8 cellular contexts compared by ENCODE assay signal in the genomic region with DNA sequence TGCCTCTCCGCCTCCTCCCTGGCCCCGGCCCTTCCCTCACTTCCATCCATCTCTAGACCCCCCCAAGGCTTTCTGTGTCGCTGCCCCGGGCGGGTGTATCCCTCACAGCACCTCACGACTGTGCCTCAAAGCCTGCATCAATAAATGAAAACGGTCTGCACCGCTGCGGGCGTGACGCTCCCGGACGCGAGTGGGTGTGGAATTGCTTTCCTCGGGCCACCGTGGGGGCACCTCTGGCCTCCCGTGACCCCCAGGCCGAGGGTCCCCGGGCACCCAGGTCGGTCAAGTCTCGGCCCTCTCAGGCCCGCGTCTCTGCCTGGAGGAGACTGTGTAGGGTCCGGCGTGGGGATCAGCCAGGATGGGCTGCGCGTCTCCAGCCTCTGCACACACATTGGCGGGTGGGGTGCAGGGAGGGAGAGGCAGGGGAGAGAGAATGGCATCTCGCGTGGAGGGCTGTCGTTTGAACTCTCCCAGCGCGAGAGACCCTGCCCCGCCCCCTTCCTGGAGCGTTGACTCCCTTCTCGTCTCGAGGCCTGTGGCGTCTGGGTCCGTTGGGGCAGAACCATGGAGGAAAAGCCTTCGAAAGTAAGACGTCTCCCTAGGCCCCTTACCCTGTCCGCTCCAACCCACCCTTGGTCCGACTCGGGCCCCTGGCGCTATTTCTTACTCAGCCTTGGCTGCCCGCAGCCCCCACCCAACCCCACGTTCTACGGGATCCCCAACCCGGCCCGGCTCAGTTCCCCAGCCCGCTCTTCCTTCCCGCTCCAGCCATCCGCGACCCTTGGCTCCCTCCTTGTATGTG. TPM values are rescaled to one million over a fixed set of nuclear protein-coding genes. Genes with fewer than 3 reads are reported as not detected.
DNase-seq lines count a peak whose midpoint lies in the region; ATAC-seq lines count a peak whose summit lies in the region.

CATSPERZ (plus strand) TSS at position 512 of the 802 bp plus-strand sequence; CDS start at position 565, 53 bp downstream.

- H3K9ac ChIP-seq in skeletal muscle satellite cell (ENCODE audit: low read depth, low read length): peak within 1 kb of the TSS; percentile 38

- DNase-seq in HAP-1 (ENCODE audit: low spot score in 2 of 2) (no peak), left ventricle myocardium superior (peak; percentile 38), NCI-H2196 (lab: John Stamatoyannopoulos, UW; ENCODE audit: unreplicated experiment) (no peak), AML-193 (lab: John Stamatoyannopoulos, UW) (no peak)
- DNase-seq in activated CD4-positive, alpha-beta memory T cell treated with anti-CD3 and anti-CD28 coated beads for 36 hours: no peak

- in situ Hi-C loops in HAP-1 (cut with MboI; ENCODE audit: low sequenced_read_pairs): no loop called here

- intact Hi-C loops in activated CD4-positive, alpha-beta memory T cell treated with anti-CD3 and anti-CD28 coated beads for 36 hours (cut with micrococcal nuclease): loop anchor here (10.0 kb wide), 1 partner anchor 315 kb away; the partner anchor contains the start of gene OTUB1
- intact Hi-C loops in left ventricle myocardium superior (cut with micrococcal nuclease): no loop called here

- peaks cover 61% of the 10 kb centered on the region for H3K27me3 Mint-ChIP-seq in activated CD4-positive, alpha-beta memory T cell treated with anti-CD3 and anti-CD28 coated beads for 36 hours

- H3K27ac Mint-ChIP-seq in activated CD4-positive, alpha-beta memory T cell treated with anti-CD3 and anti-CD28 coated beads for 36 hours: no peak within 1 kb of the TSS

- H3K36me3 ChIP-seq in HAP-1 (replicated peaks): no peaks in the 10 kb centered on the region
- no peaks in the 10 kb centered on the region for H3K36me3 ChIP-seq in skeletal muscle satellite cell (ENCODE audit: insufficient read depth, low read length)

- H3K4me2 ChIP-seq in skeletal muscle satellite cell (ENCODE audit: low read length): peak within 1 kb of the TSS; percentile 79

- ATAC-seq in left ventricle myocardium superior (no peak), HG03135 (IDR thresholded peaks at IDR 0.05; ENCODE audit: unreplicated experiment) (no peak), HG03342 (IDR thresholded peaks at IDR 0.05; ENCODE audit: unreplicated experiment) (no peak)

- H3K4me3 ChIP-seq in HAP-1 (peak within 1 kb of the TSS; percentile 16), skeletal muscle satellite cell (ENCODE audit: low read length) (peak within 1 kb of the TSS; percentile 59)

- H3K4me1 ChIP-seq in HAP-1 (peaks cover 7% of the 10 kb centered on the region; the same call in 1 of the 2 replicates), skeletal muscle satellite cell (ENCODE audit: control insufficient read depth, insufficient read depth, low read length) (peaks cover 21% of the 10 kb centered on the region)

- H3K9me3 Mint-ChIP-seq in activated CD4-positive, alpha-beta memory T cell treated with anti-CD3 and anti-CD28 coated beads for 36 hours: no peaks in the 10 kb centered on the region

- peak within 1 kb of the TSS; percentile 43 for H3K4me3 Mint-ChIP-seq in activated CD4-positive, alpha-beta memory T cell treated with anti-CD3 and anti-CD28 coated beads for 36 hours

- POLR2A ChIA-PET in activated CD4-positive, alpha-beta memory T cell treated with anti-CD3 and anti-CD28 coated beads for 36 hours (lab: Charles Lee): interaction anchor here (0.7 to 1.7 kb wide), 4 partner anchors 17 to 96 kb away, joined by 3 to 4 read pairs (median 3); partner anchors contain the start of gene TRMT112

- CTCF ChIA-PET in activated CD4-positive, alpha-beta memory T cell treated with anti-CD3 and anti-CD28 coated beads for 36 hours (lab: Charles Lee): interaction anchor here (0.7 to 5.8 kb wide), 22 partner anchors 8 to 300 kb away, joined by 3 to 106 read pairs (median 4); partner anchors contain the start of genes BAD, FERMT3, FKBP2 and GPR137

- H3K4me1 Mint-ChIP-seq in activated CD4-positive, alpha-beta memory T cell treated with anti-CD3 and anti-CD28 coated beads for 36 hours (ENCODE audit: low read depth): peaks cover 26% of the 10 kb centered on the region

- H3K9me3 ChIP-seq in HAP-1 (no peaks in the 10 kb centered on the region), skeletal muscle satellite cell (replicated peaks; ENCODE audit: low read length) (no peaks in the 10 kb centered on the region)

- H3K27me3 ChIP-seq in HAP-1 (ENCODE audit: low read depth): peaks cover 35% of the 10 kb centered on the region
- peaks cover 58% of the 10 kb centered on the region for H3K27me3 ChIP-seq in skeletal muscle satellite cell (ENCODE audit: control insufficient read depth, insufficient read depth, low read length)

- no peaks in the 10 kb centered on the region for H3K36me3 Mint-ChIP-seq in activated CD4-positive, alpha-beta memory T cell treated with anti-CD3 and anti-CD28 coated beads for 36 hours

RNA-seq across cellular contexts. Expression of gene CATSPERZ, which starts in this region (rescaled TPM):
- total RNA-seq in activated CD4-positive, alpha-beta memory T cell treated with anti-CD3 and anti-CD28 coated beads for 36 hours: not detected
- total RNA-seq in left ventricle myocardium superior: not detected
- total RNA-seq in skeletal muscle satellite cell (2012; rRNA removed): not detected in 2 replicates

Comparison
In these comparisons a context has a peak if more than half of its experiments do, and no peak if none do; other contexts are left out.
1. Peak in DNase-seq in left ventricle myocardium superior; RNA of the gene not detected or under 1 TPM.